ENCODE assay signal across 24 cellular contexts in the genomic region with DNA sequence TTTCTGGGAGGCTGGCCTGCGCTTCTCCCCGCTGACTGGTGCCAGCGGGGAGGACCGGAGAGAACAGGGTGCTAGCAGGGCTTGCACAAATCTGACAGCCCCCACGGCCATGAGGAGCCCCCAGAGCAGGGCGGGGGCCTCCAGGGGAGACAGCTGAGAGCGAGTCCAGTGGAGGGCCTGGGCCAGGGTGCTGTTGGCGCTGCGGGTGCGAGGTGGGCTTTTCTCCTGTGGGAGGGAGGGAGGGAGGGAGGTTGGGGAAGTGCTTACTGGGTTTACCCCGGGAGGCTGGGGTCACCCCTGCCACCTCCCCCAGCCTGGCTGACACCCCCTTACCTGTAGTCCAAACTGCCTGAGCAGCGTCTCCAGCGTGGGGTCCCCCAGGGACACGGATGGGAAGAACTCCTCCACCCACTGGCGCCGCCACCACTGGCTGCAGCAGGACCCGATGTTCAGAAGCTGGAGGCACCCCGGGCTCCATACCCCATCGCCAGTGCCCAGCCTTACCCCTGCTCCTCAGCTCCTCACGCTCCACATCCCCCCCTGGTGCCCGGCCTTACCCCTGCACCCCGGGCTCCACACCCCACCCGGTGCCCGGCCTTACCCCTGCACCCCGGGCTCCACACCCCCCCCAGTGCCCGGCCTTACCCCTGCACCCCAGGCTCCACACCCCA. TPM values are rescaled to one million over a fixed set of nuclear protein-coding genes. Genes with fewer than 3 reads are reported as not detected.
DNase-seq lines count a peak whose midpoint lies in the region; ATAC-seq and TF ChIP-seq lines count a peak whose summit lies in the region.
"Had no signal": no experiment of that assay in that cellular context is flagged by ENCODE, and none has a peak within 500 bp of the region (broad histone marks: within the 10 kb centered on the region; RNA-seq: fewer than 3 reads in every experiment).

No MANE protein-coding gene starts in this region.

- ATAC-seq in DND-41 (ENCODE audit: insufficient read depth, low read depth) = no peak
- ATAC-seq in GM18520 (IDR thresholded peaks at IDR 0.05; ENCODE audit: unreplicated experiment) = no peak
- ATAC-seq: activated T-helper 17 cell treated with anti-CD3 and anti-CD28 coated beads, Interleukin-2, amount 50 U/mL, for 72 hours had no signal

- no peak overlapping the region for H3K27ac ChIP-seq in DND-41 (ENCODE audit: low read length)
- peak overlapping the region; percentile 53 for H3K27ac ChIP-seq in RWPE1
- no peak overlapping the region for H3K27ac ChIP-seq in hepatocyte
- H3K27ac ChIP-seq in tibial nerve = no peak overlapping the region
- H3K27ac ChIP-seq: HL-60, parathyroid adenoma, suprapubic skin, VCaP had no signal

- POLR2A ChIA-PET in RWPE1 (lab: Yijun Ruan, JAX; ENCODE audit: low non-redundant PET) = no interaction called here

- peak; percentile 35 for DNase-seq in DND-41
- no peak for DNase-seq in RWPE1 (ENCODE audit: low spot score)
- DNase-seq in hepatocyte (ENCODE audit: low spot score) = peak; percentile 8
- DNase-seq in tibial nerve (ENCODE audit: low spot score in 2 of 2) = no peak
- no peak for DNase-seq in SK-N-DZ (ENCODE audit: low spot score)
- DNase-seq: amygdala; cerebellar nuclear complex; effector memory CD4-positive, alpha-beta T cell; hippocampal formation; MV-4-11; naive B cell; NCI-H187 treated with DMSO at 0.1 percent for 48 hours; NCI-H446 treated with DMSO at 0.1 percent for 48 hours; SHP77; stimulated activated CD4-positive, alpha-beta T cell treated with anti-CD3 and anti-CD28 coated beads, Interleukin-4, amount 100 ng/mL, for 24 hours had no signal

- CTCF ChIA-PET in RWPE1 (lab: Yijun Ruan, JAX) = no interaction called here

- H4K20me1 ChIP-seq in DND-41 (ENCODE audit: insufficient read depth, low read length) = peaks cover 14% of the 10 kb centered on the region
- H4K20me1 ChIP-seq in hepatocyte (ENCODE audit: insufficient read depth, poor library complexity, severe bottlenecking) = no peaks in the 10 kb centered on the region

- TF ChIP-seq CTCF in DND-41 (IDR thresholded peaks at IDR 0.05; ENCODE audit: borderline replicate concordance, extremely low read depth, low read length, poor library complexity, severe bottlenecking) (peak; percentile 16), GM12873 (IDR thresholded peaks at IDR 0.05; ENCODE audit: insufficient read depth, low read depth, low read length, missing control alignments) (peak; percentile 13), RWPE1 (conservative IDR thresholded peaks at IDR 0.05; ENCODE audit: low read depth) (no peak), hepatocyte (IDR thresholded peaks at IDR 0.05; ENCODE audit: poor library complexity) (no peak), tibial nerve (IDR thresholded peaks at IDR 0.05) (no peak)

- H3K27me3 ChIP-seq in DND-41 (ENCODE audit: insufficient read depth, low read length, poor library complexity) (no peaks in the 10 kb centered on the region), hepatocyte (no peaks in the 10 kb centered on the region), tibial nerve (no peaks in the 10 kb centered on the region)
- H3K27me3 ChIP-seq: BE2C, suprapubic skin had no signal

- no peaks in the 10 kb centered on the region for H3K9me2 ChIP-seq in hepatocyte (replicated peaks; ENCODE audit: insufficient read depth)

- H3K79me2 ChIP-seq in DND-41 (ENCODE audit: insufficient read depth, low read length) (peaks cover 36% of the 10 kb centered on the region), hepatocyte (peaks cover 17% of the 10 kb centered on the region)
- H3K79me2 ChIP-seq: parathyroid adenoma had no signal

- no peak for TF ChIP-seq POLR2A in tibial nerve (IDR thresholded peaks at IDR 0.05)

- H3K4me1 ChIP-seq in DND-41 (ENCODE audit: insufficient read depth, low read length) = peaks cover 27% of the 10 kb centered on the region
- H3K4me1 ChIP-seq in hepatocyte (ENCODE audit: insufficient read depth) = peaks cover 4% of the 10 kb centered on the region
- H3K4me1 ChIP-seq in tibial nerve = peaks cover 0 to 22% (median 11%) of the 10 kb centered on the region in 4 donors
- H3K4me1 ChIP-seq: BE2C, parathyroid adenoma had no signal

- H3K4me2 ChIP-seq in DND-41 (ENCODE audit: insufficient read depth, low read length) (no peak overlapping the region), hepatocyte (no peak overlapping the region)

- WGBS in hepatocyte (ENCODE audit: low lambda C conversion rate, missing lambda C conversion rate) = 99% methylated on average over 14 of the region's 26 CpGs
- 82 to 89% methylated on average over 7 to 10 of the region's 26 CpGs for WGBS in tibial nerve, 2 donors

- H2AFZ ChIP-seq in DND-41 (ENCODE audit: low read depth, low read length) = no peak overlapping the region
- H2AFZ ChIP-seq in hepatocyte = no peak overlapping the region
- H2AFZ ChIP-seq: parathyroid adenoma had no signal

- TF ChIP-seq EP300 in tibial nerve (IDR thresholded peaks at IDR 0.05) = no peak

- H3K9me3 ChIP-seq in DND-41 (ENCODE audit: insufficient read depth, low read length, severe bottlenecking) (no peaks in the 10 kb centered on the region), hepatocyte (ENCODE audit: low read depth) (no peaks in the 10 kb centered on the region), tibial nerve (no peaks in the 10 kb centered on the region)
- H3K9me3 ChIP-seq: BE2C, suprapubic skin had no signal

- H3K9ac ChIP-seq in DND-41 (ENCODE audit: low read depth, low read length) = no peak overlapping the region
- H3K9ac ChIP-seq: parathyroid adenoma had no signal

- H3K36me3 ChIP-seq in DND-41 (ENCODE audit: insufficient read depth, low read length) = peaks cover 42% of the 10 kb centered on the region
- H3K36me3 ChIP-seq in hepatocyte (replicated peaks; ENCODE audit: insufficient read depth, low read depth) = no peaks in the 10 kb centered on the region
- H3K36me3 ChIP-seq in tibial nerve = peaks cover 3 to 41% (median 21%) of the 10 kb centered on the region in 3 donors

- H3K4me3 ChIP-seq in DND-41 (ENCODE audit: low read depth in 1 of 2, low read length in 2 of 2) (no peak overlapping the region), hepatocyte (no peak overlapping the region), tibial nerve (no peak overlapping the region)
- H3K4me3 ChIP-seq: suprapubic skin had no signal

RNA-seq across cellular contexts. Expression of a gene that starts 3.9 kb away (rescaled TPM):
- 22.4 and 32.8 TPM in 2 replicates for total RNA-seq in hepatocyte
- polyA plus RNA-seq in hepatocyte = 97.6 and 128 TPM in 2 replicates
- 10 to 100 TPM; 53.7 to 85.2 (median 58.1) TPM for total RNA-seq in tibial nerve
- 22.3 and 32.0 TPM in 2 replicates for polyA plus RNA-seq in SK-N-DZ (2014; cell fraction: cytosol; rRNA removed)
- polyA plus RNA-seq in SK-N-DZ (2014; cell fraction: nucleus; rRNA removed) = 426 and 427 TPM in 2 replicates

RNA-seq across cellular contexts. Expression of a gene that starts 4.4 kb away (rescaled TPM):
- total RNA-seq in hepatocyte = 24.4 and 25.6 TPM in 2 replicates
- 40.6 and 48.0 TPM in 2 replicates for polyA plus RNA-seq in hepatocyte
- total RNA-seq in tibial nerve = 10 to 100 TPM; 43.9 to 57.3 (median 45.0) TPM
- 120 and 139 TPM in 2 replicates for polyA plus RNA-seq in SK-N-DZ (2014; cell fraction: cytosol; rRNA removed)
- 392 and 416 TPM in 2 replicates for polyA plus RNA-seq in SK-N-DZ (2014; cell fraction: nucleus; rRNA removed)

RNA-seq across cellular contexts. Expression of a gene that starts 17.0 kb away (rescaled TPM):
- total RNA-seq in hepatocyte (not detected in 2 replicates), tibial nerve (not detected)
- polyA plus RNA-seq in hepatocyte = not detected in 2 replicates
- polyA plus RNA-seq in SK-N-DZ (2014; cell fraction: cytosol; rRNA removed) = 0.44 TPM in 1 of 2 replicates, not detected in the other
- polyA plus RNA-seq in SK-N-DZ (2014; cell fraction: nucleus; rRNA removed) = 1.1 TPM in 1 of 2 replicates, not detected in the other
- total RNA-seq: H4, suprapubic skin had no signal

RNA-seq across cellular contexts. Expression of a gene that starts 21.8 kb away (rescaled TPM):
- total RNA-seq in hepatocyte (2.0 and 4.1 TPM in 2 replicates), tibial nerve (1 to 10 TPM in 3 of 4 donors, not detected in 1; 2.5 to 3.9 (median 3.3) TPM)
- 9.7 and 11.2 TPM in 2 replicates for polyA plus RNA-seq in hepatocyte
- polyA plus RNA-seq in SK-N-DZ (2014; cell fraction: cytosol; rRNA removed) = 1.1 and 5.1 TPM in 2 replicates
- 4.3 and 7.6 TPM in 2 replicates for polyA plus RNA-seq in SK-N-DZ (2014; cell fraction: nucleus; rRNA removed)

RNA-seq across cellular contexts. Expression of a gene that starts 22.3 kb away (rescaled TPM):
- total RNA-seq in hepatocyte (3.0 and 4.1 TPM in 2 replicates), tibial nerve (not detected)
- polyA plus RNA-seq in hepatocyte = 5.0 and 5.1 TPM in 2 replicates
- 0.09 and 0.17 TPM in 2 replicates for polyA plus RNA-seq in SK-N-DZ (2014; cell fraction: cytosol; rRNA removed)
- 0.08 and 0.36 TPM in 2 replicates for polyA plus RNA-seq in SK-N-DZ (2014; cell fraction: nucleus; rRNA removed)

Comparison
In these comparisons a context has a peak if more than half of its experiments do, and no peak if none do; other contexts are left out.
1. DNase-seq: peak in DND-41 (single experiment) and hepatocyte (single experiment); none in RWPE1 (single experiment), tibial nerve (0 of 2) and SK-N-DZ (single experiment).
2. CTCF ChIP-seq: peak in DND-41 (single experiment) and GM12873 (single experiment); none in RWPE1 (single experiment), hepatocyte (single experiment) and tibial nerve (0 of 5).